19 cellular contexts compared by ENCODE assay signal in the genomic region with DNA sequence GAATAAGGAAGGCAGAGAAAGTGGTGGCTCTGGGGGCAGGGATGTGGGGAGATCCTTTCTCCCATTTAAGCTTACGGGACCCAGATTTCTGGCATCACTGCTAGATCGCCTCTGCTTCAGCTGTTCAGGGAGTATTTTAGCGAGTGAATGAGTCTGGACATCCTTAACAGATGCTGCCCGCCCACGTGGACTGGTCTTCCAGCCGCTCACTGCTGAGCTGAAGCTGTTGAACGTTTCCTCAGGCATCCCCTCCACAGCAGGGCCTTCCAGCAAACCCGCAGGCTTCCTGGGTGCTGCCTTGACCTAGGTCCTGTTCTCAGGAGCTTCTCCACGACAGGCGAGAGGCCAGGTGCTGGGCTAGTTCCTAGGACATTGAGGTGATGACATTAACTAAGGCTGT.
"Had no signal": no experiment of that assay in that cellular context is flagged by ENCODE, and none has a peak within 500 bp of the region (broad histone marks: within the 10 kb centered on the region; RNA-seq: fewer than 3 reads in every experiment).

No MANE protein-coding gene starts in this region.

- H3K27me3 ChIP-seq: heart right ventricle, pancreas, right lobe of liver, spleen, transverse colon had no signal

- DNase-seq: central memory CD4-positive, alpha-beta T cell; cortex of kidney; effector memory CD4-positive, alpha-beta T cell; heart right ventricle; islet precursor cell; mammary epithelial cell; naive thymus-derived CD4-positive, alpha-beta T cell; nucleus accumbens; pancreas; right lobe of liver; spleen; stimulated activated CD4-positive, alpha-beta T cell treated with anti-CD3 and anti-CD28 coated beads, Interleukin-15, amount 100 ng/mL, for 24 hours; stimulated activated CD4-positive, alpha-beta T cell treated with anti-CD3 and anti-CD28 coated beads, Interleukin-1b, Interleukin-23, amount 100 ng/mL, for 48 hours; stimulated activated CD4-positive, alpha-beta T cell treated with anti-CD3 and anti-CD28 coated beads, Interleukin-4, amount 100 ng/mL, for 24 hours; stimulated activated naive B cell treated with anti-CD40 and anti-IgM and Interleukin-4, amounts not matched to agents 10 μg/mL and 1 μg/mL and 100 μg/mL, for 72 hours; stimulated activated naive CD8-positive, alpha-beta T cell treated with anti-CD3 and anti-CD28 coated beads, Interleukin-15, amount 100 ng/mL, for 72 hours; transverse colon had no signal

- H3K9me3 ChIP-seq: heart right ventricle, pancreas, prostate gland, right lobe of liver, spleen, thoracic aorta, transverse colon had no signal

- H3K4me1 ChIP-seq: pancreas, prostate gland, right lobe of liver, spleen, transverse colon had no signal

- H3K27ac ChIP-seq: heart right ventricle, pancreas, prostate gland, right lobe of liver, spleen, thoracic aorta, transverse colon had no signal

- H3K4me3 ChIP-seq: heart right ventricle, pancreas, prostate gland, right lobe of liver, spleen, thoracic aorta, transverse colon had no signal

- H3K36me3 ChIP-seq: heart right ventricle, pancreas, prostate gland, right lobe of liver, spleen, thoracic aorta, transverse colon had no signal
